Comparison of ENCODE assay signal across 29 cellular contexts in genomic region chr14:39682000-39682399, GRCh38.
DNase-seq lines count a peak whose midpoint lies in the region; ATAC-seq and TF ChIP-seq lines count a peak whose summit lies in the region.
"Had no signal": no experiment of that assay in that cellular context is flagged by ENCODE, and none has a peak within 500 bp of the region (broad histone marks: within the 10 kb centered on the region; RNA-seq: fewer than 3 reads in every experiment).

No MANE protein-coding gene starts in this region.

- no peaks in the 10 kb centered on the region for H3K36me3 ChIP-seq in endodermal cell (ENCODE audit: control insufficient read depth, insufficient read depth, low read length)
- H3K36me3 ChIP-seq: BE2C had no signal

- peaks cover 2% of the 10 kb centered on the region for H3K9me3 Mint-ChIP-seq in activated CD4-positive, alpha-beta T cell treated with anti-CD3 and anti-CD28 coated beads, Interleukin-2, amount 10 ng/mL, durations not matched to agents 24 days and 14 days
- H3K9me3 Mint-ChIP-seq in stimulated activated naive CD8-positive, alpha-beta T cell treated with anti-CD3 and anti-CD28 coated beads, Interleukin-15, amount 100 ng/mL, for 72 hours = no peaks in the 10 kb centered on the region
- no peaks in the 10 kb centered on the region for H3K9me3 Mint-ChIP-seq in endodermal cell

- DNase-seq in activated CD4-positive, alpha-beta T cell treated with anti-CD3 and anti-CD28 coated beads, Interleukin-2, amount 10 ng/mL, durations not matched to agents 24 days and 14 days = no peak
- DNase-seq in activated CD4-positive, alpha-beta T cell treated with anti-CD3 and anti-CD28 coated beads, Interleukin-2, amount 50 U/mL, for 4 hours = no peak
- DNase-seq in stimulated activated naive CD8-positive, alpha-beta T cell treated with anti-CD3 and anti-CD28 coated beads, Interleukin-15, Interleukin-2, amounts not matched to agents 100 U/mL and 50 U/mL, for 24 hours = no peak
- no peak for DNase-seq in stimulated activated naive CD8-positive, alpha-beta T cell treated with anti-CD3 and anti-CD28 coated beads, Interleukin-15, amount 100 ng/mL, for 72 hours
- DNase-seq in endodermal cell (no peak), NCI-H187 (lab: John Stamatoyannopoulos, UW) (no peak)
- DNase-seq in stimulated activated CD4-positive, alpha-beta T cell treated with anti-CD3 and anti-CD28 coated beads, Interleukin-2, amount 100 ng/mL, for 24 hours = no peak
- DNase-seq: 8988T; ACHN; BE2C; CD8-positive, alpha-beta memory T cell; DMS 273 treated with DMSO at 0.1 percent for 48 hours; DMS79; EL; GDM1; HCEC 1CT; KBM-7; MV-4-11; NCI-H1105; NCI-H1436 treated with DMSO at 0.1 percent for 48 hours; NCI-H1930; NCI-H2107; NCI-H446; NCI-H524 treated with DMSO at 0.1 percent for 48 hours; NCI-H82; NK-92 treated with Interleukin-12 subunit alpha and Interleukin-12 subunit beta, amount 100 ng/mL, for 24 hours; Right ventricle myocardium superior; RPMI8226 had no signal

- no peak overlapping the region for H3K9ac ChIP-seq in endodermal cell (ENCODE audit: extremely low read depth, low read length, poor library complexity, severe bottlenecking)

- H3K27ac ChIP-seq in endodermal cell (ENCODE audit: low read depth, low read length) = peak overlapping the region; percentile 50

- peak overlapping the region; percentile 27 for H3K4me3 Mint-ChIP-seq in activated CD4-positive, alpha-beta T cell treated with anti-CD3 and anti-CD28 coated beads, Interleukin-2, amount 10 ng/mL, durations not matched to agents 24 days and 14 days
- no peak overlapping the region for H3K4me3 Mint-ChIP-seq in stimulated activated naive CD8-positive, alpha-beta T cell treated with anti-CD3 and anti-CD28 coated beads, Interleukin-15, amount 100 ng/mL, for 72 hours
- H3K4me3 Mint-ChIP-seq in endodermal cell = no peak overlapping the region
- H3K4me3 Mint-ChIP-seq: CD14-positive monocyte; CD8-positive, alpha-beta memory T cell had no signal

- 94% methylated on average over 2 of the region's 2 CpGs; no CpG with 5 or more reads in 1 of the 2 experiments for WGBS in endodermal cell (ENCODE audit: insufficient coverage in 1 of 2, insufficient read length in 1 of 2), 2 experiments

- H3K4me3 ChIP-seq in endodermal cell (ENCODE audit: low read length) = no peak overlapping the region

- ATAC-seq in stimulated activated naive CD8-positive, alpha-beta T cell treated with anti-CD3 and anti-CD28 coated beads, Interleukin-15, Interleukin-2, amounts not matched to agents 100 U/mL and 50 U/mL, for 24 hours = peak; percentile 48
- ATAC-seq in stimulated activated naive CD8-positive, alpha-beta T cell treated with anti-CD3 and anti-CD28 coated beads, Interleukin-15, amount 100 ng/mL, for 72 hours = no peak

- no peaks in the 10 kb centered on the region for H3K27me3 Mint-ChIP-seq in activated CD4-positive, alpha-beta T cell treated with anti-CD3 and anti-CD28 coated beads, Interleukin-2, amount 10 ng/mL, durations not matched to agents 24 days and 14 days
- H3K27me3 Mint-ChIP-seq in stimulated activated naive CD8-positive, alpha-beta T cell treated with anti-CD3 and anti-CD28 coated beads, Interleukin-15, amount 100 ng/mL, for 72 hours = no peaks in the 10 kb centered on the region
- peaks cover 13% of the 10 kb centered on the region for H3K27me3 Mint-ChIP-seq in endodermal cell (ENCODE audit: insufficient read depth)
- H3K27me3 Mint-ChIP-seq: CD8-positive, alpha-beta memory T cell had no signal

- H3K27me3 ChIP-seq in endodermal cell (ENCODE audit: control insufficient read depth, insufficient read depth, low read length, poor library complexity, severe bottlenecking) = peaks cover 4% of the 10 kb centered on the region
- H3K27me3 ChIP-seq: BE2C had no signal

- H3K9me3 ChIP-seq in endodermal cell (ENCODE audit: control insufficient read depth, low read length) = no peaks in the 10 kb centered on the region
- H3K9me3 ChIP-seq: BE2C had no signal

- no peaks in the 10 kb centered on the region for H3K36me3 Mint-ChIP-seq in activated CD4-positive, alpha-beta T cell treated with anti-CD3 and anti-CD28 coated beads, Interleukin-2, amount 10 ng/mL, durations not matched to agents 24 days and 14 days (ENCODE audit: low read depth)
- no peaks in the 10 kb centered on the region for H3K36me3 Mint-ChIP-seq in endodermal cell (ENCODE audit: low read depth)
- H3K36me3 Mint-ChIP-seq: CD14-positive monocyte had no signal

- intact Hi-C loops in activated CD4-positive, alpha-beta T cell treated with anti-CD3 and anti-CD28 coated beads, Interleukin-2, amount 10 ng/mL, durations not matched to agents 24 days and 14 days (cut with micrococcal nuclease) = loop anchor here (10.0 kb wide), 1 partner anchor 77 kb away; no protein-coding TSS in a partner anchor

- H3K4me1 Mint-ChIP-seq in activated CD4-positive, alpha-beta T cell treated with anti-CD3 and anti-CD28 coated beads, Interleukin-2, amount 10 ng/mL, durations not matched to agents 24 days and 14 days = no peaks in the 10 kb centered on the region
- peaks cover 11% of the 10 kb centered on the region for H3K4me1 Mint-ChIP-seq in stimulated activated naive CD8-positive, alpha-beta T cell treated with anti-CD3 and anti-CD28 coated beads, Interleukin-15, amount 100 ng/mL, for 72 hours
- H3K4me1 Mint-ChIP-seq in endodermal cell = peaks cover 32% of the 10 kb centered on the region
- H3K4me1 Mint-ChIP-seq: CD14-positive monocyte had no signal

- H3K4me1 ChIP-seq in endodermal cell (ENCODE audit: control insufficient read depth, insufficient read depth, low read length) = peaks cover 17% of the 10 kb centered on the region
- H3K4me1 ChIP-seq: BE2C had no signal

- TF ChIP-seq CTCF in endodermal cell (conservative IDR thresholded peaks at IDR 0.05) = no peak

- peak overlapping the region; percentile 71 for H3K27ac Mint-ChIP-seq in activated CD4-positive, alpha-beta T cell treated with anti-CD3 and anti-CD28 coated beads, Interleukin-2, amount 10 ng/mL, durations not matched to agents 24 days and 14 days
- no peak overlapping the region for H3K27ac Mint-ChIP-seq in stimulated activated naive CD8-positive, alpha-beta T cell treated with anti-CD3 and anti-CD28 coated beads, Interleukin-15, amount 100 ng/mL, for 72 hours
- H3K27ac Mint-ChIP-seq in endodermal cell = no peak overlapping the region
- H3K27ac Mint-ChIP-seq: CD14-positive monocyte; CD8-positive, alpha-beta memory T cell had no signal
